Comparison of ENCODE assay signal across 8 cellular contexts in genomic region chr14:21269252-21270046, GRCh38. TPM values are rescaled to one million over a fixed set of nuclear protein-coding genes. Genes with fewer than 3 reads are reported as not detected.
DNase-seq lines count a peak whose midpoint lies in the region; ATAC-seq lines count a peak whose summit lies in the region.

HNRNPC (minus strand) TSS chr14:21269442; CDS start chr14:21234193, 35,249 bp downstream.

- DNase-seq in COLO668 (lab: John Stamatoyannopoulos, UW; ENCODE audit: unreplicated experiment) (peak; percentile 99), HT1080 (ENCODE audit: low read depth) (peak; percentile 100), NOMO-1 treated with DMSO at 0.1 percent for 48 hours (lab: John Stamatoyannopoulos, UW; ENCODE audit: unreplicated experiment) (peak; percentile 99), lung microvascular endothelial cell (ENCODE audit: low read depth in 2 of 2) (peak; percentile 100)
- peak; percentile 100 for DNase-seq in activated CD8-positive, alpha-beta memory T cell treated with anti-CD3 and anti-CD28 coated beads for 4 hours (ENCODE audit: low read depth in 2 of 2)
- DNase-seq in effector memory CD4-positive, alpha-beta T cell: peak; percentile 100
- peak; percentile 99 to 100 (median 100) for DNase-seq in stimulated activated CD4-positive, alpha-beta T cell treated with anti-CD3 and anti-CD28 coated beads, TNF-alpha, amount 100 ng/mL, for 48 hours (ENCODE audit: low read depth in 3 of 3)

- H3K9me3 ChIP-seq in effector memory CD4-positive, alpha-beta T cell (ENCODE audit: control insufficient read depth, low read length): no peaks in the 10 kb centered on the region

- no peaks in the 10 kb centered on the region for H3K27me3 ChIP-seq in effector memory CD4-positive, alpha-beta T cell (replicated peaks; ENCODE audit: control insufficient read depth, insufficient read depth, low read length, poor library complexity, severe bottlenecking)

- peak; percentile 84 for ATAC-seq in GM21360 (IDR thresholded peaks at IDR 0.05; ENCODE audit: unreplicated experiment)

- H3K27ac ChIP-seq in effector memory CD4-positive, alpha-beta T cell (ENCODE audit: insufficient read depth, low read length, poor library complexity, severe bottlenecking): peak within 1 kb of the TSS; percentile 96

- H3K4me1 ChIP-seq in effector memory CD4-positive, alpha-beta T cell (ENCODE audit: control insufficient read depth, insufficient read depth, low read length, poor library complexity, severe bottlenecking): peaks cover 26% of the 10 kb centered on the region

- peaks cover 9% of the 10 kb centered on the region for H3K36me3 ChIP-seq in effector memory CD4-positive, alpha-beta T cell (ENCODE audit: control insufficient read depth, insufficient read depth, low read length)

- peak within 1 kb of the TSS; percentile 88 for H3K4me3 ChIP-seq in effector memory CD4-positive, alpha-beta T cell (ENCODE audit: insufficient read depth, low read depth, low read length, poor library complexity, severe bottlenecking)

RNA-seq across cellular contexts. Expression of gene HNRNPC, which starts in this region (rescaled TPM):
- 1,396 and 1,870 TPM in 2 replicates for total RNA-seq in HT1080 (2014; rRNA removed; shearing (Covaris generic))
- 1,072 and 1,110 TPM in 2 replicates for polyA plus RNA-seq in HT1080 (2015; cell fraction: cytosol; rRNA removed)
- 1,333 and 1,413 TPM in 2 replicates for polyA plus RNA-seq in HT1080 (2015; cell fraction: nucleus; rRNA removed)
- 570 and 584 TPM in 2 replicates for total RNA-seq in lung microvascular endothelial cell

Comparison
In these comparisons a context has a peak if more than half of its experiments do, and no peak if none do; other contexts are left out.
1. Peak in every context shown above with its lines: DNase-seq, ATAC-seq, H3K4me3 ChIP-seq and H3K27ac ChIP-seq.